In genomic region chr16:14415291-14415690, GRCh38 we compare ENCODE assay signal across 36 cellular contexts.
"Had no signal": no experiment of that assay in that cellular context is flagged by ENCODE, and none has a peak within 500 bp of the region (broad histone marks: within the 10 kb centered on the region; RNA-seq: fewer than 3 reads in every experiment).

No MANE protein-coding gene starts in this region.

- H3K9ac ChIP-seq: KMS-11 had no signal

- H3K4me3 Mint-ChIP-seq: activated CD4-positive, alpha-beta memory T cell treated with anti-CD3 and anti-CD28 coated beads for 36 hours; activated CD4-positive, alpha-beta T cell treated with anti-CD3 and anti-CD28 coated beads for 36 hours; activated CD4-positive, alpha-beta T cell treated with anti-CD3 and anti-CD28 coated beads, Interleukin-2, amount 10 ng/mL, durations not matched to agents 7 days and 5 days; activated naive CD4-positive, alpha-beta T cell treated with anti-CD3 and anti-CD28 coated beads, Interleukin-2, amount 10 ng/mL, durations not matched to agents 7 days and 5 days; activated naive CD8-positive, alpha-beta T cell; activated naive CD8-positive, alpha-beta T cell treated with anti-CD3 and anti-CD28 coated beads, Interleukin-2, amount 50 U/mL, for 24 hours; activated T-cell treated with anti-CD3 and anti-CD28 coated beads, Interleukin-2, amount 50 U/mL, for 4 hours; activated T-helper 1 cell treated with anti-CD3 and anti-CD28 coated beads, Interleukin-12 subunit alpha, Interleukin-12 subunit beta, Interleukin-2, Interleukin-4 antibody, amounts not matched to agents 30 ng/mL and 10 ng/mL and 1 ng/mL, durations not matched to agents 14 hours and 24 hours and 36 hours; brain; WTC11 had no signal

- H3K27me3 Mint-ChIP-seq: activated CD4-positive, alpha-beta memory T cell treated with anti-CD3 and anti-CD28 coated beads for 36 hours; activated CD4-positive, alpha-beta T cell treated with anti-CD3 and anti-CD28 coated beads for 36 hours; activated CD4-positive, alpha-beta T cell treated with anti-CD3 and anti-CD28 coated beads, Interleukin-2, amount 10 ng/mL, durations not matched to agents 7 days and 5 days; activated naive CD4-positive, alpha-beta T cell treated with anti-CD3 and anti-CD28 coated beads, Interleukin-2, amount 10 ng/mL, durations not matched to agents 7 days and 5 days; activated naive CD8-positive, alpha-beta T cell; activated naive CD8-positive, alpha-beta T cell treated with anti-CD3 and anti-CD28 coated beads, Interleukin-2, amount 50 U/mL, for 24 hours had no signal

- H3K27ac Mint-ChIP-seq: activated CD4-positive, alpha-beta memory T cell treated with anti-CD3 and anti-CD28 coated beads for 36 hours; activated CD4-positive, alpha-beta T cell treated with anti-CD3 and anti-CD28 coated beads for 36 hours; activated CD4-positive, alpha-beta T cell treated with anti-CD3 and anti-CD28 coated beads, Interleukin-2, amount 10 ng/mL, durations not matched to agents 7 days and 5 days; activated naive CD4-positive, alpha-beta T cell treated with anti-CD3 and anti-CD28 coated beads, Interleukin-2, amount 10 ng/mL, durations not matched to agents 7 days and 5 days; activated naive CD8-positive, alpha-beta T cell; activated naive CD8-positive, alpha-beta T cell treated with anti-CD3 and anti-CD28 coated beads, Interleukin-2, amount 50 U/mL, for 24 hours; activated T-helper 1 cell treated with anti-CD3 and anti-CD28 coated beads, Interleukin-12 subunit alpha, Interleukin-12 subunit beta, Interleukin-2, Interleukin-4 antibody, amounts not matched to agents 30 ng/mL and 10 ng/mL and 1 ng/mL, durations not matched to agents 14 hours and 24 hours and 36 hours; brain; WTC11 had no signal

- ATAC-seq: activated CD4-positive, alpha-beta T cell treated with anti-CD3 and anti-CD28 coated beads for 36 hours; activated CD4-positive, CD25-positive, alpha-beta regulatory T cell treated with anti-CD3 and anti-CD28 coated beads, Interleukin-2, amount 50 U/mL, for 24 hours; activated naive CD8-positive, alpha-beta T cell treated with anti-CD3 and anti-CD28 coated beads, Interleukin-2, amount 50 U/mL, for 24 hours; activated T-cell treated with anti-CD3 and anti-CD28 coated beads, Interleukin-2, amount 50 U/mL, for 4 hours; WTC11 had no signal

- H3K9me3 Mint-ChIP-seq: activated CD4-positive, alpha-beta memory T cell treated with anti-CD3 and anti-CD28 coated beads for 36 hours; activated naive CD4-positive, alpha-beta T cell treated with anti-CD3 and anti-CD28 coated beads, Interleukin-2, amount 10 ng/mL, durations not matched to agents 7 days and 5 days; activated naive CD8-positive, alpha-beta T cell treated with anti-CD3 and anti-CD28 coated beads, Interleukin-2, amount 50 U/mL, for 24 hours; activated T-cell treated with anti-CD3 and anti-CD28 coated beads, Interleukin-2, amount 50 U/mL, for 4 hours had no signal

- H3K27ac ChIP-seq: KMS-11 had no signal

- H3K4me1 Mint-ChIP-seq: activated CD4-positive, alpha-beta T cell treated with anti-CD3 and anti-CD28 coated beads for 36 hours; activated CD4-positive, alpha-beta T cell treated with anti-CD3 and anti-CD28 coated beads, Interleukin-2, amount 10 ng/mL, durations not matched to agents 7 days and 5 days; activated naive CD4-positive, alpha-beta T cell treated with anti-CD3 and anti-CD28 coated beads, Interleukin-2, amount 10 ng/mL, durations not matched to agents 7 days and 5 days; activated naive CD8-positive, alpha-beta T cell treated with anti-CD3 and anti-CD28 coated beads, Interleukin-2, amount 50 U/mL, for 24 hours; brain; WTC11 had no signal

- H3K4me2 ChIP-seq: KMS-11 had no signal

- DNase-seq: activated CD4-positive, alpha-beta memory T cell treated with anti-CD3 and anti-CD28 coated beads for 36 hours; activated CD4-positive, alpha-beta T cell treated with anti-CD3 and anti-CD28 coated beads for 36 hours; activated CD4-positive, alpha-beta T cell treated with anti-CD3 and anti-CD28 coated beads, Interleukin-2, amount 10 ng/mL, durations not matched to agents 7 days and 5 days; activated CD8-positive, alpha-beta memory T cell treated with anti-CD3 and anti-CD28 coated beads, Interleukin-2, amount 50 U/mL, for 4 hours; activated naive CD4-positive, alpha-beta T cell treated with anti-CD3 and anti-CD28 coated beads, Interleukin-2, amount 10 ng/mL, durations not matched to agents 7 days and 5 days; activated naive CD8-positive, alpha-beta T cell treated with anti-CD3 and anti-CD28 coated beads, Interleukin-2, amount 50 U/mL, for 24 hours; activated T-cell treated with anti-CD3 and anti-CD28 coated beads for 4 hours; activated T-cell treated with anti-CD3 and anti-CD28 coated beads, Interleukin-2, amount 50 U/mL, for 4 hours; anterior cingulate cortex; caudate nucleus; cerebellar nuclear complex; MM.1S; MV-4-11; NCI-H1092 treated with DMSO at 0.1 percent for 48 hours; NCI-H1417; NCI-H146; NCI-H187; NCI-H2029 treated with DMSO at 0.1 percent for 48 hours; NCI-H2107; NCI-H2171; NCI-H510A; NCI-H526; NCI-H748 treated with DMSO at 0.1 percent for 48 hours; OCI-M1; Right ventricle myocardium superior; SW 1271; T-helper 1 cell; T1000 had no signal

- H3K36me3 Mint-ChIP-seq: activated CD4-positive, alpha-beta memory T cell treated with anti-CD3 and anti-CD28 coated beads for 36 hours; activated naive CD4-positive, alpha-beta T cell treated with anti-CD3 and anti-CD28 coated beads, Interleukin-2, amount 10 ng/mL, durations not matched to agents 7 days and 5 days; activated naive CD8-positive, alpha-beta T cell; brain had no signal

- FAIRE-seq: bronchial epithelial cell, TTC549 had no signal
